Comparison of ENCODE assay signal across 22 cellular contexts in the genomic region with DNA sequence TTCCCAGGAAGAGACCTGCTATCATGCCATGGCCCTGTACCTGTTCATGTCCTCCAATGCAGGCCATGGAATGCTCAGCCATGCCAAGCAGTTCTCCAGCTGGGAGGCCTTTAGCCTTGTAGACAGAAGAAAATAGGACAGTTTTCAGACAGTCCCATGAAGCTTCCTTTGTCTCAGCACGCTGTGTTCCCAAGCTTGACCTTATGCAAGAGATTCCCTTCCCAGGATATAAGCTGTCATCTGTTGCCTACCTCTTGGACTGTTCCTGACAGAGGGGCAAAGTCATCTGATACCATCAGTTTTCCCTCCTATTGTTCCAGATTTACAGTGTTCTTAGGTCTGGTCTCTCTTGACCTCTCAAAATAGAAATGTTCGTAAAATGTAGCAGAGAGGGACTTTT.
DNase-seq lines count a peak whose midpoint lies in the region; ATAC-seq and TF ChIP-seq lines count a peak whose summit lies in the region.
"Had no signal": no experiment of that assay in that cellular context is flagged by ENCODE, and none has a peak within 500 bp of the region (broad histone marks: within the 10 kb centered on the region; RNA-seq: fewer than 3 reads in every experiment).

No MANE protein-coding gene starts in this region.

- TF ChIP-seq CTCF in right lobe of liver (IDR thresholded peaks at IDR 0.05) (no peak), spleen (IDR thresholded peaks at IDR 0.05 in 8 of 11, conservative IDR thresholded peaks at IDR 0.05 in 3 of 11) (no peak)

- no peak overlapping the region for H3K4me3 Mint-ChIP-seq in activated naive CD4-positive, alpha-beta T cell treated with anti-CD3 and anti-CD28 coated beads, Interleukin-2, amount 50 U/mL, for 24 hours
- H3K4me3 Mint-ChIP-seq in activated naive CD4-positive, alpha-beta T cell treated with anti-CD3 and anti-CD28 coated beads for 36 hours, result no peak overlapping the region
- H3K4me3 Mint-ChIP-seq: IgD-negative memory B cell had no signal

- H3K36me3 ChIP-seq in right lobe of liver (peaks cover 0 to 75% (median 37%) of the 10 kb centered on the region in 4 donors), spleen (peaks cover 2 to 100% (median 89%) of the 10 kb centered on the region in 6 donors)

- no peaks in the 10 kb centered on the region for H3K27me3 Mint-ChIP-seq in activated naive CD4-positive, alpha-beta T cell treated with anti-CD3 and anti-CD28 coated beads, Interleukin-2, amount 50 U/mL, for 24 hours
- H3K27me3 Mint-ChIP-seq in activated naive CD4-positive, alpha-beta T cell treated with anti-CD3 and anti-CD28 coated beads for 36 hours (ENCODE audit: low read depth), result no peaks in the 10 kb centered on the region
- H3K27me3 Mint-ChIP-seq: IgD-negative memory B cell had no signal

- H3K9me3 Mint-ChIP-seq in activated naive CD4-positive, alpha-beta T cell treated with anti-CD3 and anti-CD28 coated beads, Interleukin-2, amount 50 U/mL, for 24 hours, result no peaks in the 10 kb centered on the region
- H3K9me3 Mint-ChIP-seq in activated naive CD4-positive, alpha-beta T cell treated with anti-CD3 and anti-CD28 coated beads for 36 hours, result no peaks in the 10 kb centered on the region
- H3K9me3 Mint-ChIP-seq: IgD-negative memory B cell had no signal

- WGBS in right lobe of liver (ENCODE audit: insufficient coverage, low coverage, low lambda C conversion rate, missing lambda C conversion rate), result 63% methylated on average over 2 of the region's 2 CpGs
- WGBS in spleen, 5 donors, result 73 to 89% (median 86%) methylated on average over 2 of the region's 2 CpGs

- TF ChIP-seq POLR2A in right lobe of liver (IDR thresholded peaks at IDR 0.05) (peak; percentile 0), spleen (IDR thresholded peaks at IDR 0.05) (no peak)

- H3K4me1 ChIP-seq in right lobe of liver, result peaks cover 0 to 46% (median 11%) of the 10 kb centered on the region in 4 donors
- H3K4me1 ChIP-seq in spleen, result peaks cover 0 to 60% (median 22%) of the 10 kb centered on the region in 6 donors
- H3K4me1 ChIP-seq: foreskin keratinocyte had no signal

- no peaks in the 10 kb centered on the region for H3K27me3 ChIP-seq in right lobe of liver
- no peaks in the 10 kb centered on the region for H3K27me3 ChIP-seq in spleen (replicated peaks in 1 of 7)
- H3K27me3 ChIP-seq: cardiac muscle cell, foreskin keratinocyte had no signal

- H3K27ac ChIP-seq in right lobe of liver (peak overlapping the region in 1 of 3 donors; percentile 74), spleen (peak overlapping the region in 6 of 8 donors; percentile 1 to 76 (median 66))
- H3K27ac ChIP-seq: foreskin keratinocyte, HL-60 had no signal

- DNase-seq in activated naive CD4-positive, alpha-beta T cell treated with anti-CD3 and anti-CD28 coated beads for 36 hours, result no peak
- DNase-seq in LHCN-M2 (ENCODE audit: low read depth), result peak; percentile 34
- DNase-seq in right lobe of liver, result no peak
- no peak for DNase-seq in spleen
- no peak for DNase-seq in NCI-H82 (lab: John Stamatoyannopoulos, UW)
- no peak for DNase-seq in germinal center (ENCODE audit: low spot score)
- DNase-seq: activated CD4-positive, CD25-positive, alpha-beta regulatory T cell; activated CD8-positive, alpha-beta memory T cell treated with anti-CD3 and anti-CD28 coated beads for 24 hours; DMS 273 treated with DMSO at 0.1 percent for 48 hours; erythroblast; foreskin keratinocyte; MM.1S; NCI-H1436; NCI-H524 treated with DMSO at 0.1 percent for 48 hours; RPMI8226; stimulated activated CD8-positive, alpha-beta memory T cell treated with anti-CD3 and anti-CD28 coated beads, Interleukin-4, amount 100 ng/mL, for 48 hours had no signal

- intact Hi-C loops in activated naive CD4-positive, alpha-beta T cell treated with anti-CD3 and anti-CD28 coated beads for 36 hours (cut with micrococcal nuclease), result no loop called here
- intact Hi-C loops in right lobe of liver (cut with DNase I) (loop anchor here in 1 of 2 donors (10.0 kb wide), 1 partner anchor 52 kb away; no protein-coding TSS in a partner anchor), spleen (cut with DNase I; ENCODE audit: low total_unique reads) (no loop called here)

- H3K9me3 ChIP-seq in right lobe of liver (no peaks in the 10 kb centered on the region), spleen (no peaks in the 10 kb centered on the region)

- ATAC-seq in right lobe of liver (no peak), GM19467 (IDR thresholded peaks at IDR 0.05; ENCODE audit: unreplicated experiment) (no peak)
- ATAC-seq: foreskin keratinocyte, SK-N-SH treated with all-trans-retinoic acid at 6 μM for 48 hours had no signal

- H3K4me3 ChIP-seq in right lobe of liver, result no peak overlapping the region
- no peak overlapping the region for H3K4me3 ChIP-seq in spleen
- H3K4me3 ChIP-seq: cardiac muscle cell had no signal

- CTCF ChIA-PET in activated naive CD4-positive, alpha-beta T cell treated with anti-CD3 and anti-CD28 coated beads for 36 hours (lab: Charles Lee), result interaction anchor here (0.8 kb wide), 1 partner anchor 24 kb away, joined by 3 read pairs; no protein-coding TSS in a partner anchor

- H3K27ac Mint-ChIP-seq in activated naive CD4-positive, alpha-beta T cell treated with anti-CD3 and anti-CD28 coated beads, Interleukin-2, amount 50 U/mL, for 24 hours, result peak overlapping the region; percentile 65
- H3K27ac Mint-ChIP-seq in activated naive CD4-positive, alpha-beta T cell treated with anti-CD3 and anti-CD28 coated beads for 36 hours, result no peak overlapping the region

- peaks cover 21% of the 10 kb centered on the region for H3K36me3 Mint-ChIP-seq in activated naive CD4-positive, alpha-beta T cell treated with anti-CD3 and anti-CD28 coated beads, Interleukin-2, amount 50 U/mL, for 24 hours
- H3K36me3 Mint-ChIP-seq in activated naive CD4-positive, alpha-beta T cell treated with anti-CD3 and anti-CD28 coated beads for 36 hours (ENCODE audit: low read depth), result peaks cover 56% of the 10 kb centered on the region

- peaks cover 14% of the 10 kb centered on the region for H3K4me1 Mint-ChIP-seq in activated naive CD4-positive, alpha-beta T cell treated with anti-CD3 and anti-CD28 coated beads, Interleukin-2, amount 50 U/mL, for 24 hours
- peaks cover 3% of the 10 kb centered on the region for H3K4me1 Mint-ChIP-seq in activated naive CD4-positive, alpha-beta T cell treated with anti-CD3 and anti-CD28 coated beads for 36 hours (ENCODE audit: low read depth)
